ENCODE assay signal across 20 cellular contexts in genomic region chr9:36815023-36815422, GRCh38.
DNase-seq lines count a peak whose midpoint lies in the region; ATAC-seq and TF ChIP-seq lines count a peak whose summit lies in the region.
"Had no signal": no experiment of that assay in that cellular context is flagged by ENCODE, and none has a peak within 500 bp of the region (broad histone marks: within the 10 kb centered on the region; RNA-seq: fewer than 3 reads in every experiment).

No MANE protein-coding gene starts in this region.

- H3K79me1 ChIP-seq in IMR-90 (ENCODE audit: low read depth in 1 of 2, low read length in 2 of 2), result no peaks in the 10 kb centered on the region

- no CpG with 5 or more reads among the region's 3 CpGs for WGBS in IMR-90 (ENCODE audit: extremely low coverage in 2 of 2, insufficient read length in 1 of 2), 2 experiments

- H3K4me3 ChIP-seq in IMR-90 (ENCODE audit: insufficient read depth, low read depth, low read length) (no peak overlapping the region), subcutaneous abdominal adipose tissue (ENCODE audit: low read depth in 1 of 5, low read length in 5 of 5) (no peak overlapping the region)
- H3K4me3 ChIP-seq: GM23338 had no signal

- ATAC-seq in IMR-90 (ENCODE audit: low read depth) (no peak), WTC11 (no peak)
- no peak for ATAC-seq in activated CD8-positive, alpha-beta T cell treated with anti-CD3 and anti-CD28 coated beads, Interleukin-2, amount 10 ng/mL, durations not matched to agents 7 days and 5 days
- ATAC-seq: GM23338, HCT116 had no signal

- peaks cover 11% of the 10 kb centered on the region for H3K9me3 Mint-ChIP-seq in WTC11
- H3K9me3 Mint-ChIP-seq in activated CD8-positive, alpha-beta T cell treated with anti-CD3 and anti-CD28 coated beads, Interleukin-2, amount 10 ng/mL, durations not matched to agents 7 days and 5 days (ENCODE audit: insufficient read depth), result no peaks in the 10 kb centered on the region
- H3K9me3 Mint-ChIP-seq: CD8-positive, alpha-beta memory T cell; GM23338; HFFc6 had no signal

- H3K4me3 Mint-ChIP-seq in WTC11, result no peak overlapping the region
- H3K4me3 Mint-ChIP-seq in activated CD8-positive, alpha-beta T cell treated with anti-CD3 and anti-CD28 coated beads, Interleukin-2, amount 10 ng/mL, durations not matched to agents 7 days and 5 days, result no peak overlapping the region
- H3K4me3 Mint-ChIP-seq: CD4-positive, CD25-positive, alpha-beta regulatory T cell; CD8-positive, alpha-beta memory T cell; GM23338; HFFc6; IgD-negative memory B cell had no signal

- no peak overlapping the region for H3K27ac ChIP-seq in IMR-90 (ENCODE audit: insufficient read depth, low read length)
- H3K27ac ChIP-seq in subcutaneous abdominal adipose tissue (ENCODE audit: low read depth, low read length), result peak overlapping the region; percentile 95

- no peaks in the 10 kb centered on the region for H3K4me1 ChIP-seq in IMR-90 (ENCODE audit: control insufficient read depth, insufficient read depth, low read length)
- peaks cover 2 to 67% (median 47%) of the 10 kb centered on the region in 5 donors for H3K4me1 ChIP-seq in subcutaneous abdominal adipose tissue (ENCODE audit: control insufficient read depth in 5 of 5, insufficient read depth in 5 of 5, low read length in 5 of 5)

- H3K9ac ChIP-seq in IMR-90 (ENCODE audit: low read depth, low read length) (no peak overlapping the region), subcutaneous abdominal adipose tissue (ENCODE audit: low read length in 5 of 5) (peak overlapping the region in 3 of 5 donors; percentile 31 to 67 (median 46))

- no peak overlapping the region for H3K23ac ChIP-seq in IMR-90 (ENCODE audit: low read depth, low read length)

- peaks cover 35% of the 10 kb centered on the region for H3K27me3 ChIP-seq in IMR-90 (ENCODE audit: control insufficient read depth, insufficient read depth, low read length)
- H3K27me3 ChIP-seq in subcutaneous abdominal adipose tissue (ENCODE audit: control insufficient read depth in 5 of 5, insufficient read depth in 4 of 5, low read length in 5 of 5), result peaks cover 0 to 9% (median 3%) of the 10 kb centered on the region in 5 donors
- H3K27me3 ChIP-seq: BE2C had no signal

- TF ChIP-seq EP300 in Ishikawa (IDR thresholded peaks at IDR 0.05; ENCODE audit: borderline replicate concordance), result no peak

- no peak overlapping the region for H2BK5ac ChIP-seq in IMR-90 (ENCODE audit: low read depth, low read length, poor library complexity, severe bottlenecking)

- H3K36me3 Mint-ChIP-seq in WTC11, result no peaks in the 10 kb centered on the region
- no peaks in the 10 kb centered on the region for H3K36me3 Mint-ChIP-seq in activated CD8-positive, alpha-beta T cell treated with anti-CD3 and anti-CD28 coated beads, Interleukin-2, amount 10 ng/mL, durations not matched to agents 7 days and 5 days (ENCODE audit: low read depth)
- H3K36me3 Mint-ChIP-seq: CD4-positive, CD25-positive, alpha-beta regulatory T cell; CD8-positive, alpha-beta memory T cell had no signal

- H2AK9ac ChIP-seq in IMR-90 (replicated peaks; ENCODE audit: low read depth, low read length, poor library complexity), result no peak overlapping the region

- no peak overlapping the region for H3K4me2 ChIP-seq in IMR-90 (ENCODE audit: low read depth, low read length)
- H3K4me2 ChIP-seq: GM23338 had no signal

- no TSS peak for BruUV-seq in IMR-90 (replicated peaks; lab: Mats Ljungman, UMichigan)

- TF ChIP-seq RAD21 in IMR-90 (IDR thresholded peaks at IDR 0.05; ENCODE audit: low read length), result no peak
- TF ChIP-seq RAD21 in Ishikawa (IDR thresholded peaks at IDR 0.05; ENCODE audit: low read depth), result no peak

- H3K9me3 ChIP-seq in IMR-90 (ENCODE audit: control insufficient read depth, insufficient read depth, low read length), result no peaks in the 10 kb centered on the region
- H3K9me3 ChIP-seq in subcutaneous abdominal adipose tissue (ENCODE audit: control insufficient read depth in 5 of 5, low read length in 5 of 5), result peaks cover 0 to 6% (median 0%) of the 10 kb centered on the region in 5 donors
- H3K9me3 ChIP-seq: BE2C had no signal

- H3K4me1 Mint-ChIP-seq in WTC11, result peaks cover 22% of the 10 kb centered on the region
- no peaks in the 10 kb centered on the region for H3K4me1 Mint-ChIP-seq in activated CD8-positive, alpha-beta T cell treated with anti-CD3 and anti-CD28 coated beads, Interleukin-2, amount 10 ng/mL, durations not matched to agents 7 days and 5 days (ENCODE audit: low read depth)

- H3K27me3 Mint-ChIP-seq in WTC11 (ENCODE audit: low read depth), result peaks cover 23% of the 10 kb centered on the region
- peaks cover 28% of the 10 kb centered on the region for H3K27me3 Mint-ChIP-seq in activated CD8-positive, alpha-beta T cell treated with anti-CD3 and anti-CD28 coated beads, Interleukin-2, amount 10 ng/mL, durations not matched to agents 7 days and 5 days (ENCODE audit: low read depth)

- no peak for DNase-seq in IMR-90
- no peak for DNase-seq in WTC11 (ENCODE audit: low spot score)
- DNase-seq in DMS153 (lab: John Stamatoyannopoulos, UW), result no peak
- no peak for DNase-seq in activated CD8-positive, alpha-beta T cell treated with anti-CD3 and anti-CD28 coated beads, Interleukin-2, amount 10 ng/mL, durations not matched to agents 7 days and 5 days
- DNase-seq: ACHN; BE2C; C1 segment of cervical spinal cord; CD4-positive, CD25-positive, alpha-beta regulatory T cell; CD8-positive, alpha-beta memory T cell; COR-L47; DMS 273 treated with DMSO at 0.1 percent for 48 hours; DMS79 treated with DMSO at 0.1 percent for 48 hours; GF-D8; H7; HFFc6 had no signal

- no peak overlapping the region for H2AFZ ChIP-seq in IMR-90 (replicated peaks; ENCODE audit: low read length, poor library complexity)
- H2AFZ ChIP-seq: GM23338 had no signal

- H3K27ac Mint-ChIP-seq in WTC11, result no peak overlapping the region
- no peak overlapping the region for H3K27ac Mint-ChIP-seq in activated CD8-positive, alpha-beta T cell treated with anti-CD3 and anti-CD28 coated beads, Interleukin-2, amount 10 ng/mL, durations not matched to agents 7 days and 5 days
- H3K27ac Mint-ChIP-seq: CD4-positive, CD25-positive, alpha-beta regulatory T cell; CD8-positive, alpha-beta memory T cell; GM23338; HFFc6; IgD-negative memory B cell had no signal

- no peak overlapping the region for H4K8ac ChIP-seq in IMR-90 (ENCODE audit: low read depth in 2 of 2, low read length in 2 of 2)

- no peak for TF ChIP-seq CTCF in IMR-90 (conservative IDR thresholded peaks at IDR 0.05; ENCODE audit: low read depth, low read length)
- TF ChIP-seq CTCF in WTC11 (IDR thresholded peaks at IDR 0.05), result no peak

- no peak overlapping the region for H3K56ac ChIP-seq in IMR-90 (ENCODE audit: extremely low read depth, insufficient read depth, low read length)

- H3K36me3 ChIP-seq in IMR-90 (ENCODE audit: control insufficient read depth, insufficient read depth, low read length), result no peaks in the 10 kb centered on the region
- no peaks in the 10 kb centered on the region for H3K36me3 ChIP-seq in subcutaneous abdominal adipose tissue (ENCODE audit: control insufficient read depth in 5 of 5, insufficient read depth in 5 of 5, low read length in 5 of 5)
- H3K36me3 ChIP-seq: BE2C had no signal

- H3K4ac ChIP-seq in IMR-90 (ENCODE audit: low read depth, low read length), result no peak overlapping the region

- TF ChIP-seq POLR2A in IMR-90 (IDR thresholded peaks at IDR 0.05; ENCODE audit: low read depth, low read length), result no peak

- no peak overlapping the region for H2BK15ac ChIP-seq in IMR-90 (ENCODE audit: low read depth, low read length)

- H3K18ac ChIP-seq in IMR-90 (ENCODE audit: low read depth, low read length), result no peak overlapping the region

- H2BK120ac ChIP-seq in IMR-90 (ENCODE audit: low read depth, low read length), result no peak overlapping the region

- in situ Hi-C loops in IMR-90 (cut with MboI; ENCODE audit: low sequenced_read_pairs), result no loop called here

- no peaks in the 10 kb centered on the region for H3K9me1 ChIP-seq in IMR-90 (ENCODE audit: insufficient read depth, low read length)

- H3K14ac ChIP-seq in IMR-90 (replicated peaks; ENCODE audit: low read depth, low read length), result no peak overlapping the region

- H4K91ac ChIP-seq in IMR-90 (ENCODE audit: insufficient read depth, low read depth, low read length), result no peak overlapping the region

- H4K5ac ChIP-seq in IMR-90 (ENCODE audit: low read depth, low read length), result no peak overlapping the region

- POLR2A ChIA-PET in IMR-90 (lab: Charles Lee; ENCODE audit: unreplicated experiment) (no interaction called here), WTC11 (lab: Charles Lee) (no interaction called here)
- POLR2A ChIA-PET in activated CD8-positive, alpha-beta T cell treated with anti-CD3 and anti-CD28 coated beads, Interleukin-2, amount 10 ng/mL, durations not matched to agents 7 days and 5 days (lab: Charles Lee), result no interaction called here

- CTCF ChIA-PET in IMR-90 (lab: Yijun Ruan, JAX) (no interaction called here), WTC11 (lab: Charles Lee) (no interaction called here)
- CTCF ChIA-PET in activated CD8-positive, alpha-beta T cell treated with anti-CD3 and anti-CD28 coated beads, Interleukin-2, amount 10 ng/mL, durations not matched to agents 7 days and 5 days (lab: Charles Lee), result no interaction called here

- intact Hi-C loops in IMR-90 (cut with micrococcal nuclease), result no loop called here

- H4K20me1 ChIP-seq in IMR-90 (ENCODE audit: insufficient read depth, low read length), result no peaks in the 10 kb centered on the region

- no peak overlapping the region for H2BK20ac ChIP-seq in IMR-90 (ENCODE audit: low read depth, low read length)

- dilution Hi-C loops in IMR-90 (cut with HindIII; ENCODE audit: low sequenced_read_pairs, unreplicated experiment), result no loop called here

- H2AK5ac ChIP-seq in IMR-90 (ENCODE audit: low read depth, low read length), result no peak overlapping the region

TF ChIP-seq in IMR-90, 13 proteins besides CTCF, POLR2A, EP300 and RAD21 (continues in another document):
- no peak for TF ChIP-seq SMC3 (IDR thresholded peaks at IDR 0.05; ENCODE audit: low read depth, low read length)

TF ChIP-seq in Ishikawa, 13 proteins besides CTCF, POLR2A, EP300 and RAD21 (continues in another document):
- TF ChIP-seq CEBPB (IDR thresholded peaks at IDR 0.05) (no peak), USF1 (IDR thresholded peaks at IDR 0.05) (peak; percentile 53)

TF ChIP-seq in WTC11, 78 proteins besides CTCF, POLR2A, EP300 and RAD21 (continues in another document):
- no peak for TF ChIP-seq FOXK1 (CRISPR knock-in tag; IDR thresholded peaks at IDR 0.05)
- no peak for TF ChIP-seq ZNF317 (CRISPR knock-in tag; IDR thresholded peaks at IDR 0.05; ENCODE audit: borderline replicate concordance, low read depth)
- TF ChIP-seq USF2 (CRISPR knock-in tag; IDR thresholded peaks at IDR 0.05), result peak; percentile 68
- TF ChIP-seq SMAD4 (CRISPR knock-in tag; IDR thresholded peaks at IDR 0.05), result no peak
- TF ChIP-seq NFYB (CRISPR knock-in tag; conservative IDR thresholded peaks at IDR 0.05; ENCODE audit: low read depth), result 0 out of 2 replicates have a peak, but pooled peaks have one; percentile 18
